In genomic region chr3:126197854-126198584, GRCh38 we compare ENCODE assay signal across 1 cellular context.
A peak's percentile ranks its signal among the peaks of the same experiment; 100 is the strongest.
TF ChIP-seq lines count a peak whose summit lies in the region.

No MANE protein-coding gene starts in this region.

TF ChIP-seq in GM12878, 131 proteins besides CTCF, POLR2A, EP300 and RAD21 (continued from another document):
- TF ChIP-seq MLLT1 (IDR thresholded peaks at IDR 0.05) (no peak), SRF (IDR thresholded peaks at IDR 0.05; ENCODE audit: low read depth in 2 of 2, low read length in 2 of 2) (peak in 1 of 2 experiments; percentile 74; a peak in 2 of 4 replicates), SMC3 (IDR thresholded peaks at IDR 0.05; ENCODE audit: borderline replicate concordance, low read length) (peak; percentile 48; the same call in 1 of the 2 replicates), CUX1 (IDR thresholded peaks at IDR 0.05; ENCODE audit: insufficient replicate concordance, low read depth, low read length) (no peak), MEF2B (IDR thresholded peaks at IDR 0.05; ENCODE audit: partially characterized antibody, poor library complexity, severe bottlenecking) (no peak)
TF ChIP-seq in GM12878: peak in this region for 3.
